9 cellular contexts compared by ENCODE assay signal in the genomic region with DNA sequence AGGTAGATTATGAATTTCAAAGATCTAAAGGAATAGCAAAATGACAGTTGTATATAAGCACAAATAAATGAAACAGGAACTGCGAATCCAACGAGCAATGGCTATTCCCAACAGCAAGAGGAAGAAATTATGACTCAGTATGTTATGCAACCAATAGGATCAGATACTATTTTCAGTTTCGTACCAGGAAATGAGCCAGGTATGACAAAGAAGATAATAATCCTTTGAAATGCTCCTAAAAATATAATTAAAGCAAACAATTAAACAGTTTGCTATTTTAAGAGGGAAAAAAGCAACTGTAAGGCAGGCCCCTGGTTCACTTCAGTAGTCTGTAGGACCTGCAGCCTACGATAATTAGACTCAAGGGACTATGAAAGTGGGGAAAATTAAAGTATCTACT. TPM values are rescaled to one million over a fixed set of nuclear protein-coding genes. Genes with fewer than 3 reads are reported as not detected.
DNase-seq lines count a peak whose midpoint lies in the region; ATAC-seq and TF ChIP-seq lines count a peak whose summit lies in the region.
"Had no signal": no experiment of that assay in that cellular context is flagged by ENCODE, and none has a peak within 500 bp of the region (broad histone marks: within the 10 kb centered on the region; RNA-seq: fewer than 3 reads in every experiment).

No MANE protein-coding gene starts in this region.

- peaks cover 71% of the 10 kb centered on the region for H3K4me1 ChIP-seq in PC-9 (replicated peaks; ENCODE audit: insufficient read depth)

- POLR2A ChIA-PET in PC-9 (lab: Charles Lee; ENCODE audit: unreplicated experiment), result no interaction called here

- peaks cover 43% of the 10 kb centered on the region for H3F3A ChIP-seq in PC-9 (ENCODE audit: insufficient read depth, low read depth)

- no peaks in the 10 kb centered on the region for H4K20me1 ChIP-seq in PC-9 (ENCODE audit: insufficient read depth)

- no peaks in the 10 kb centered on the region for H3K27me3 ChIP-seq in PC-9 (ENCODE audit: insufficient read depth, low read depth)

- H3K36me3 ChIP-seq in PC-9 (ENCODE audit: low read depth), result peaks cover 8% of the 10 kb centered on the region

- H3K27ac ChIP-seq in PC-9 (peak overlapping the region; percentile 91), substantia nigra (ENCODE audit: low read depth, low read length, poor library complexity, severe bottlenecking) (no peak overlapping the region)

- intact Hi-C loops in PC-9 (cut with micrococcal nuclease; ENCODE audit: unreplicated experiment), result loop anchor here (5.0 kb wide), 1 partner anchor 266 kb away; no protein-coding TSS in a partner anchor

- ATAC-seq in GM18520 (IDR thresholded peaks at IDR 0.05; ENCODE audit: unreplicated experiment), result no peak
- ATAC-seq: activated CD4-positive, alpha-beta T cell treated with anti-CD3 and anti-CD28 coated beads for 36 hours had no signal

- CTCF ChIA-PET in PC-9 (lab: Charles Lee), result no interaction called here

- peak overlapping the region; percentile 63 for H3K4me2 ChIP-seq in PC-9

- TF ChIP-seq CTCF in PC-9 (conservative IDR thresholded peaks at IDR 0.05), result no peak
- TF ChIP-seq CTCF in fibroblast of mammary gland (conservative IDR thresholded peaks at IDR 0.05; ENCODE audit: control insufficient read depth, insufficient read depth, low read depth, low read length), result no peak

- H3K79me2 ChIP-seq in PC-9 (ENCODE audit: low read depth), result peaks cover 35% of the 10 kb centered on the region; the same call in 1 of the 2 replicates

- 0 out of 2 replicates have a peak overlapping the region, but pooled peaks have one; percentile 7 for H2AFZ ChIP-seq in PC-9

- no peaks in the 10 kb centered on the region; the same call in 1 of the 2 replicates for H3K9me2 ChIP-seq in PC-9 (ENCODE audit: insufficient read depth)

- no peaks in the 10 kb centered on the region for H3K9me3 ChIP-seq in PC-9 (ENCODE audit: insufficient read depth, low read depth)

- H3K4me3 ChIP-seq in PC-9 (peak overlapping the region; percentile 20; the same call in 1 of the 2 replicates), fibroblast of mammary gland (ENCODE audit: control insufficient read depth, low read depth, low read length) (no peak overlapping the region)

- DNase-seq in Daoy (ENCODE audit: low read depth) (peak; percentile 58), PC-9 (peak in 1 of 2 experiments; percentile 91), fibroblast of mammary gland (ENCODE audit: low read depth) (peak; percentile 90), putamen (ENCODE audit: low spot score) (peak; percentile 22), substantia nigra (lab: John Stamatoyannopoulos, UW) (no peak), T-helper 9 cell (no peak), NCI-H524 (lab: John Stamatoyannopoulos, UW) (no peak)
- DNase-seq: activated CD4-positive, alpha-beta T cell treated with anti-CD3 and anti-CD28 coated beads for 36 hours had no signal

- no TSS peak for BruUV-seq in PC-9 (replicated peaks; lab: Mats Ljungman, UMichigan)

RNA-seq across cellular contexts. Expression of a gene that starts 58.9 kb away (rescaled TPM):
- 21.4 and 29.0 TPM in 2 replicates for total RNA-seq in Daoy (2014; rRNA removed; shearing (Covaris generic))
- total RNA-seq in PC-9 (2021), result 24.9 and 31.1 TPM in 2 replicates

Comparison
In these comparisons a context has a peak if more than half of its experiments do, and no peak if none do; other contexts are left out.
1. DNase-seq: peak in Daoy (single experiment), fibroblast of mammary gland (single experiment) and putamen (single experiment); none in substantia nigra (0 of 49), T-helper 9 cell (single experiment) and NCI-H524 (0 of 2).